Comparison of ENCODE assay signal across 26 cellular contexts in the genomic region with DNA sequence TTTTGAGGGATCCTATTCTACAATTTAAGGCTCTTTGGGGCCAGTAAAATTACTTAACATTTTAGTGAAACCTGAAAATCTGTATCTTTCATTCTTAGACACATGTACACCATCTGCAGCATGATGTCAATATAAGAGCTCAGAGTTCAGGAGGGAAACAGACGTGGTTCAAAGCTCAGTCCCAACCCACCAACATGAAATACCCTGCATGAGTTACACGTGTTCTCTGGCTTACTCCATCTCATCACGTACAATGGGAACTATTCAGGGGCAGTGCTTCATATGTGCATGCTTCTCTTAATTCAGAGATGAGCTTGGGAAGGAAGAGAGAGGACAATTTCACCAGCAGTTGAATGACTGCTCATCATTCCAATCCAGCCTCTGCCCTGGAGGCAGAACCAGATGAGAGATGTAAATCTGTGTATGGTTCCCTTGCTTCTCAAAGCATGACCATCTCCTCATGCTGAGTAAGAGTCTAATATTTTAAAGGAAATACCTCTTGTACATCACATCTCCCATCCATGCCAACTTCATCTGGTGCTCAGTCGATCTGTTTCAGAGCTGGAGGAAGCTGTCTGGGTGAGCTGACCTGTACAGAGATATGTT.
"Had no signal": no experiment of that assay in that cellular context is flagged by ENCODE, and none has a peak within 500 bp of the region (broad histone marks: within the 10 kb centered on the region; RNA-seq: fewer than 3 reads in every experiment).

No MANE protein-coding gene starts in this region.

- H3K4me3 ChIP-seq: colonic mucosa, esophagus squamous epithelium, gastroesophageal sphincter, heart left ventricle, hepatocyte, left lung, lower lobe of right lung, mucosa of descending colon had no signal

- H2AFZ ChIP-seq: hepatocyte had no signal

- H3K27me3 ChIP-seq: colonic mucosa, hepatocyte, left lung had no signal

- H3K27ac ChIP-seq: colonic mucosa, epithelial cell of prostate, esophagus squamous epithelium, foreskin keratinocyte, gastroesophageal sphincter, heart left ventricle, hepatocyte, left lung, lower lobe of right lung had no signal

- H3K4me2 ChIP-seq: hepatocyte had no signal

- ATAC-seq: effector memory CD8-positive, alpha-beta T cell; esophagus mucosa; foreskin keratinocyte; gastroesophageal sphincter; heart left ventricle; left cardiac atrium; left lung; left ventricle myocardium superior; lower lobe of right lung; mucosa of descending colon had no signal

- FAIRE-seq: endometrium, frontal cortex, islet of Langerhans, keratinocyte had no signal

- H3K36me3 ChIP-seq: colonic mucosa, esophagus squamous epithelium, gastroesophageal sphincter, heart left ventricle, left lung, lower lobe of right lung had no signal

- H3K9me3 ChIP-seq: colonic mucosa, lower lobe of right lung, mucosa of descending colon had no signal

- DNase-seq: colonic mucosa; cortex of kidney; effector CD8-positive, alpha-beta T cell; effector memory CD8-positive, alpha-beta T cell; endodermal cell; erythroblast; esophagus squamous epithelium; foreskin keratinocyte; heart left ventricle; hypothalamus; immature natural killer cell; left cardiac atrium; left lung; left ventricle myocardium superior; lower lobe of right lung; mesenchymal stem cell; mucosa of descending colon; naive B cell had no signal

- H3K79me2 ChIP-seq: hepatocyte had no signal

- H3K4me1 ChIP-seq: colonic mucosa, foreskin keratinocyte, gastroesophageal sphincter, left lung, lower lobe of right lung had no signal
